In the genomic region with DNA sequence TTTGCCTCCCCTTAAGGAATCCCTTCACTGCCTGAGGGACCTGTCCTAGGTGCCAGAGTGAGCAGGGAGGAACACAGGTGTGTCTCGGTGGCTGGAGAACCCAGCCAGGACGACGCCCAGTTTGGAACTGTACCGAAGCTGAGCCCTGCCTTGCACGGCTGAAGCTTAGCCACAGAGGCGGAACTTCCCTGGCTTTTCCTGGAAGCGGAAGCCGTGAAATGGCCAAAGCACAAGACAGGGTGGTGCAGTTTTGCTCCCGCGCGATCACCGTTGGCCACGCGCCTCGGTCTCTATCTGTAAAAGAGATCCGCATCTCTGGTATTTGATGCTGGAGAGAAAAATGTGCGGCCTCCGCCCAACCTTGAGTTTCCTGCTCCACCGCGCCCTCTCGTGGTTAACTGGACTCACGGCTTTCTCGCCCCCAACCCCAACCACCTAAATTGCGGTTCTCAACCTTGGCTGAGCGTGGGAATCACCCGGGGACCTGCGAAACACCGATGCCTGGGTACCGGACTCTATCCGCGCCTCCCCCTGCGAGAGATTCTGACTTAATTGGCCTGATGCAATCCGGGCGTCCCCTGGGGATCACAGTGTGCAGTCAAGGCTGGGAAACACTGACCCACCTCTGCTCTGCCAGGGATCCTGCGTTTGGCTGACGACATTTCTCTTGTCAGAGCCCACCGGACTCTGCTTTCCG, we compare ENCODE assay signal across 1 cellular context.
TF ChIP-seq lines count a peak whose summit lies in the region.

No MANE protein-coding gene starts in this region.

TF ChIP-seq in K562, 482 proteins besides CTCF, POLR2A, EP300 and RAD21 (continued from another document and continues in another):
- TF ChIP-seq, protein P1, sequence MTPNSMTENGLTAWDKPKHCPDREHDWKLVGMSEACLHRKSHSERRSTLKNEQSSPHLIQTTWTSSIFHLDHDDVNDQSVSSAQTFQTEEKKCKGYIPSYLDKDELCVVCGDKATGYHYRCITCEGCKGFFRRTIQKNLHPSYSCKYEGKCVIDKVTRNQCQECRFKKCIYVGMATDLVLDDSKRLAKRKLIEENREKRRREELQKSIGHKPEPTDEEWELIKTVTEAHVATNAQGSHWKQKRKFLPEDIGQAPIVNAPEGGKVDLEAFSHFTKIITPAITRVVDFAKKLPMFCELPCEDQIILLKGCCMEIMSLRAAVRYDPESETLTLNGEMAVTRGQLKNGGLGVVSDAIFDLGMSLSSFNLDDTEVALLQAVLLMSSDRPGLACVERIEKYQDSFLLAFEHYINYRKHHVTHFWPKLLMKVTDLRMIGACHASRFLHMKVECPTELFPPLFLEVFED (CRISPR knock-in tag; conservative IDR thresholded peaks at IDR 0.05) = no peak
- peak; percentile 36 for TF ChIP-seq RBBP5 (IDR thresholded peaks at IDR 0.05; ENCODE audit: borderline replicate concordance, insufficient read depth, low read length, poor library complexity, severe bottlenecking)
- TF ChIP-seq, protein P2, sequence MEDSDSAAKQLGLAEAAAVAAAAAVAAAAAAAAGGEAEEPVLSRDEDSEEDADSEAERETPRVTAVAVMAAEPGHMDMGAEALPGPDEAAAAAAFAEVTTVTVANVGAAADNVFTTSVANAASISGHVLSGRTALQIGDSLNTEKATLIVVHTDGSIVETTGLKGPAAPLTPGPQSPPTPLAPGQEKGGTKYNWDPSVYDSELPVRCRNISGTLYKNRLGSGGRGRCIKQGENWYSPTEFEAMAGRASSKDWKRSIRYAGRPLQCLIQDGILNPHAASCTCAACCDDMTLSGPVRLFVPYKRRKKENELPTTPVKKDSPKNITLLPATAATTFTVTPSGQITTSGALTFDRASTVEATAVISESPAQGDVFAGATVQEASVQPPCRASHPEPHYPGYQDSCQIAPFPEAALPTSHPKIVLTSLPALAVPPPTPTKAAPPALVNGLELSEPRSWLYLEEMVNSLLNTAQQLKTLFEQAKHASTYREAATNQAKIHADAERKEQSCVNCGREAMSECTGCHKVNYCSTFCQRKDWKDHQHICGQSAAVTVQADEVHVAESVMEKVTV (CRISPR knock-in tag; IDR thresholded peaks at IDR 0.05) = peak; percentile 60
- TF ChIP-seq NR2C2 (CRISPR knock-in tag; IDR thresholded peaks at IDR 0.05) = 0 out of 2 replicates have a peak, but pooled peaks have one; percentile 33
- no peak for TF ChIP-seq NR2C2 (tag; IDR thresholded peaks at IDR 0.05)
- TF ChIP-seq CTBP1 (IDR thresholded peaks at IDR 0.05; ENCODE audit: borderline replicate concordance) = peak; percentile 100
- 0 out of 2 replicates have a peak, but pooled peaks have one; percentile 21 for TF ChIP-seq ZNF589 (CRISPR knock-in tag; IDR thresholded peaks at IDR 0.05; ENCODE audit: low read depth)
- TF ChIP-seq ZNF232 (CRISPR knock-in tag; IDR thresholded peaks at IDR 0.05) = no peak
- no peak for TF ChIP-seq SNRNP70 (optimal IDR thresholded peaks at IDR 0.05; ENCODE audit: low read depth, low read length)
- TF ChIP-seq YY1 (IDR thresholded peaks at IDR 0.05; ENCODE audit: borderline replicate concordance in 1 of 3, control insufficient read depth in 1 of 3, extremely low read depth in 1 of 3, insufficient read depth in 3 of 3, insufficient read length in 1 of 3, insufficient replicate concordance in 2 of 3, low read depth in 1 of 3, low read length in 2 of 3) = peak in 2 of 3 experiments; percentile 29 to 38
- peak; percentile 23; the same call in 1 of the 2 replicates for TF ChIP-seq DPF2 (IDR thresholded peaks at IDR 0.05)
- TF ChIP-seq, protein P3, sequence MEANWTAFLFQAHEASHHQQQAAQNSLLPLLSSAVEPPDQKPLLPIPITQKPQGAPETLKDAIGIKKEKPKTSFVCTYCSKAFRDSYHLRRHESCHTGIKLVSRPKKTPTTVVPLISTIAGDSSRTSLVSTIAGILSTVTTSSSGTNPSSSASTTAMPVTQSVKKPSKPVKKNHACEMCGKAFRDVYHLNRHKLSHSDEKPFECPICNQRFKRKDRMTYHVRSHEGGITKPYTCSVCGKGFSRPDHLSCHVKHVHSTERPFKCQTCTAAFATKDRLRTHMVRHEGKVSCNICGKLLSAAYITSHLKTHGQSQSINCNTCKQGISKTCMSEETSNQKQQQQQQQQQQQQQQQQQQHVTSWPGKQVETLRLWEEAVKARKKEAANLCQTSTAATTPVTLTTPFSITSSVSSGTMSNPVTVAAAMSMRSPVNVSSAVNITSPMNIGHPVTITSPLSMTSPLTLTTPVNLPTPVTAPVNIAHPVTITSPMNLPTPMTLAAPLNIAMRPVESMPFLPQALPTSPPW (CRISPR knock-in tag; IDR thresholded peaks at IDR 0.05) = peak; percentile 31; the same call in 1 of the 2 replicates
- 0 out of 2 replicates have a peak, but pooled peaks have one; percentile 48 for TF ChIP-seq TOE1 (IDR thresholded peaks at IDR 0.05; ENCODE audit: borderline replicate concordance)
- 0 out of 2 replicates have a peak, but pooled peaks have one; percentile 35 for TF ChIP-seq TOE1 (CRISPR knock-in tag; IDR thresholded peaks at IDR 0.05; ENCODE audit: borderline replicate concordance, low read depth)
- TF ChIP-seq FOXA1 (IDR thresholded peaks at IDR 0.05; ENCODE audit: borderline replicate concordance) = no peak
- TF ChIP-seq, protein P4, sequence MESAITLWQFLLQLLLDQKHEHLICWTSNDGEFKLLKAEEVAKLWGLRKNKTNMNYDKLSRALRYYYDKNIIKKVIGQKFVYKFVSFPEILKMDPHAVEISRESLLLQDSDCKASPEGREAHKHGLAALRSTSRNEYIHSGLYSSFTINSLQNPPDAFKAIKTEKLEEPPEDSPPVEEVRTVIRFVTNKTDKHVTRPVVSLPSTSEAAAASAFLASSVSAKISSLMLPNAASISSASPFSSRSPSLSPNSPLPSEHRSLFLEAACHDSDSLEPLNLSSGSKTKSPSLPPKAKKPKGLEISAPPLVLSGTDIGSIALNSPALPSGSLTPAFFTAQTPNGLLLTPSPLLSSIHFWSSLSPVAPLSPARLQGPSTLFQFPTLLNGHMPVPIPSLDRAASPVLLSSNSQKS (CRISPR knock-in tag; IDR thresholded peaks at IDR 0.05) = no peak
- TF ChIP-seq L3MBTL2 (IDR thresholded peaks at IDR 0.05) = peak; percentile 92
- TF ChIP-seq ZNF75A (CRISPR knock-in tag; IDR thresholded peaks at IDR 0.05) = no peak
- TF ChIP-seq STAG1 (CRISPR knock-in tag; IDR thresholded peaks at IDR 0.05; ENCODE audit: borderline replicate concordance) = peak; percentile 64
- peak; percentile 24 for TF ChIP-seq KDM5B (IDR thresholded peaks at IDR 0.05; ENCODE audit: insufficient replicate concordance, low read depth, low read length)
- peak; percentile 46; the same call in 1 of the 2 replicates for TF ChIP-seq SMARCE1 (IDR thresholded peaks at IDR 0.05)
- TF ChIP-seq NFE2 (IDR thresholded peaks at IDR 0.05; ENCODE audit: low read depth) = no peak
- no peak for TF ChIP-seq TARDBP (IDR thresholded peaks at IDR 0.05)
- no peak for TF ChIP-seq ZNF707 (CRISPR knock-in tag; conservative IDR thresholded peaks at IDR 0.05)
- TF ChIP-seq HNRNPUL1 (IDR thresholded peaks at IDR 0.05; ENCODE audit: low read length) = no peak
- 0 out of 2 replicates have a peak, but pooled peaks have one; percentile 8 for TF ChIP-seq ZNF384 (IDR thresholded peaks at IDR 0.05; ENCODE audit: low read depth, low read length)
- TF ChIP-seq, protein P5, sequence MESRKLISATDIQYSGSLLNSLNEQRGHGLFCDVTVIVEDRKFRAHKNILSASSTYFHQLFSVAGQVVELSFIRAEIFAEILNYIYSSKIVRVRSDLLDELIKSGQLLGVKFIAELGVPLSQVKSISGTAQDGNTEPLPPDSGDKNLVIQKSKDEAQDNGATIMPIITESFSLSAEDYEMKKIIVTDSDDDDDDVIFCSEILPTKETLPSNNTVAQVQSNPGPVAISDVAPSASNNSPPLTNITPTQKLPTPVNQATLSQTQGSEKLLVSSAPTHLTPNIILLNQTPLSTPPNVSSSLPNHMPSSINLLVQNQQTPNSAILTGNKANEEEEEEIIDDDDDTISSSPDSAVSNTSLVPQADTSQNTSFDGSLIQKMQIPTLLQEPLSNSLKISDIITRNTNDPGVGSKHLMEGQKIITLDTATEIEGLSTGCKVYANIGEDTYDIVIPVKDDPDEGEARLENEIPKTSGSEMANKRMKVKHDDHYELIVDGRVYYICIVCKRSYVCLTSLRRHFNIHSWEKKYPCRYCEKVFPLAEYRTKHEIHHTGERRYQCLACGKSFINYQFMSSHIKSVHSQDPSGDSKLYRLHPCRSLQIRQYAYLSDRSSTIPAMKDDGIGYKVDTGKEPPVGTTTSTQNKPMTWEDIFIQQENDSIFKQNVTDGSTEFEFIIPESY (CRISPR knock-in tag; IDR thresholded peaks at IDR 0.05) = peak; percentile 49; the same call in 1 of the 2 replicates
- TF ChIP-seq ETV6 (IDR thresholded peaks at IDR 0.05; ENCODE audit: borderline replicate concordance in 1 of 2, low read depth in 2 of 2, low read length in 1 of 2) = peak; percentile 89 to 96
- TF ChIP-seq ETV6 (CRISPR knock-in tag; IDR thresholded peaks at IDR 0.05; ENCODE audit: borderline replicate concordance) = no peak
- no peak for TF ChIP-seq ZNF239 (CRISPR knock-in tag; IDR thresholded peaks at IDR 0.05)
- TF ChIP-seq TEAD2 (tag; IDR thresholded peaks at IDR 0.05) = 0 out of 2 replicates have a peak, but pooled peaks have one; percentile 32
- TF ChIP-seq ZNF165 (CRISPR knock-in tag; IDR thresholded peaks at IDR 0.05; ENCODE audit: borderline replicate concordance) = no peak
- TF ChIP-seq MAFK (IDR thresholded peaks at IDR 0.05; ENCODE audit: low read length) = no peak
- no peak for TF ChIP-seq ATF1 (CRISPR knock-in tag; IDR thresholded peaks at IDR 0.05)
- TF ChIP-seq ATF1 (tag; IDR thresholded peaks at IDR 0.05) = 0 out of 2 replicates have a peak, but pooled peaks have one; percentile 33
- TF ChIP-seq EP400 (IDR thresholded peaks at IDR 0.05) = peak; percentile 51; the same call in 1 of the 2 replicates
- peak; percentile 91 for TF ChIP-seq HDAC2 (IDR thresholded peaks at IDR 0.05)
- TF ChIP-seq NRF1 (conservative IDR thresholded peaks at IDR 0.05 in 1 of 2, IDR thresholded peaks at IDR 0.05 in 1 of 2) = peak; percentile 31 to 41; a peak in 1 of 4 replicates
- no peak for TF ChIP-seq ZNF561 (CRISPR knock-in tag; conservative IDR thresholded peaks at IDR 0.05)
- TF ChIP-seq, protein P6, sequence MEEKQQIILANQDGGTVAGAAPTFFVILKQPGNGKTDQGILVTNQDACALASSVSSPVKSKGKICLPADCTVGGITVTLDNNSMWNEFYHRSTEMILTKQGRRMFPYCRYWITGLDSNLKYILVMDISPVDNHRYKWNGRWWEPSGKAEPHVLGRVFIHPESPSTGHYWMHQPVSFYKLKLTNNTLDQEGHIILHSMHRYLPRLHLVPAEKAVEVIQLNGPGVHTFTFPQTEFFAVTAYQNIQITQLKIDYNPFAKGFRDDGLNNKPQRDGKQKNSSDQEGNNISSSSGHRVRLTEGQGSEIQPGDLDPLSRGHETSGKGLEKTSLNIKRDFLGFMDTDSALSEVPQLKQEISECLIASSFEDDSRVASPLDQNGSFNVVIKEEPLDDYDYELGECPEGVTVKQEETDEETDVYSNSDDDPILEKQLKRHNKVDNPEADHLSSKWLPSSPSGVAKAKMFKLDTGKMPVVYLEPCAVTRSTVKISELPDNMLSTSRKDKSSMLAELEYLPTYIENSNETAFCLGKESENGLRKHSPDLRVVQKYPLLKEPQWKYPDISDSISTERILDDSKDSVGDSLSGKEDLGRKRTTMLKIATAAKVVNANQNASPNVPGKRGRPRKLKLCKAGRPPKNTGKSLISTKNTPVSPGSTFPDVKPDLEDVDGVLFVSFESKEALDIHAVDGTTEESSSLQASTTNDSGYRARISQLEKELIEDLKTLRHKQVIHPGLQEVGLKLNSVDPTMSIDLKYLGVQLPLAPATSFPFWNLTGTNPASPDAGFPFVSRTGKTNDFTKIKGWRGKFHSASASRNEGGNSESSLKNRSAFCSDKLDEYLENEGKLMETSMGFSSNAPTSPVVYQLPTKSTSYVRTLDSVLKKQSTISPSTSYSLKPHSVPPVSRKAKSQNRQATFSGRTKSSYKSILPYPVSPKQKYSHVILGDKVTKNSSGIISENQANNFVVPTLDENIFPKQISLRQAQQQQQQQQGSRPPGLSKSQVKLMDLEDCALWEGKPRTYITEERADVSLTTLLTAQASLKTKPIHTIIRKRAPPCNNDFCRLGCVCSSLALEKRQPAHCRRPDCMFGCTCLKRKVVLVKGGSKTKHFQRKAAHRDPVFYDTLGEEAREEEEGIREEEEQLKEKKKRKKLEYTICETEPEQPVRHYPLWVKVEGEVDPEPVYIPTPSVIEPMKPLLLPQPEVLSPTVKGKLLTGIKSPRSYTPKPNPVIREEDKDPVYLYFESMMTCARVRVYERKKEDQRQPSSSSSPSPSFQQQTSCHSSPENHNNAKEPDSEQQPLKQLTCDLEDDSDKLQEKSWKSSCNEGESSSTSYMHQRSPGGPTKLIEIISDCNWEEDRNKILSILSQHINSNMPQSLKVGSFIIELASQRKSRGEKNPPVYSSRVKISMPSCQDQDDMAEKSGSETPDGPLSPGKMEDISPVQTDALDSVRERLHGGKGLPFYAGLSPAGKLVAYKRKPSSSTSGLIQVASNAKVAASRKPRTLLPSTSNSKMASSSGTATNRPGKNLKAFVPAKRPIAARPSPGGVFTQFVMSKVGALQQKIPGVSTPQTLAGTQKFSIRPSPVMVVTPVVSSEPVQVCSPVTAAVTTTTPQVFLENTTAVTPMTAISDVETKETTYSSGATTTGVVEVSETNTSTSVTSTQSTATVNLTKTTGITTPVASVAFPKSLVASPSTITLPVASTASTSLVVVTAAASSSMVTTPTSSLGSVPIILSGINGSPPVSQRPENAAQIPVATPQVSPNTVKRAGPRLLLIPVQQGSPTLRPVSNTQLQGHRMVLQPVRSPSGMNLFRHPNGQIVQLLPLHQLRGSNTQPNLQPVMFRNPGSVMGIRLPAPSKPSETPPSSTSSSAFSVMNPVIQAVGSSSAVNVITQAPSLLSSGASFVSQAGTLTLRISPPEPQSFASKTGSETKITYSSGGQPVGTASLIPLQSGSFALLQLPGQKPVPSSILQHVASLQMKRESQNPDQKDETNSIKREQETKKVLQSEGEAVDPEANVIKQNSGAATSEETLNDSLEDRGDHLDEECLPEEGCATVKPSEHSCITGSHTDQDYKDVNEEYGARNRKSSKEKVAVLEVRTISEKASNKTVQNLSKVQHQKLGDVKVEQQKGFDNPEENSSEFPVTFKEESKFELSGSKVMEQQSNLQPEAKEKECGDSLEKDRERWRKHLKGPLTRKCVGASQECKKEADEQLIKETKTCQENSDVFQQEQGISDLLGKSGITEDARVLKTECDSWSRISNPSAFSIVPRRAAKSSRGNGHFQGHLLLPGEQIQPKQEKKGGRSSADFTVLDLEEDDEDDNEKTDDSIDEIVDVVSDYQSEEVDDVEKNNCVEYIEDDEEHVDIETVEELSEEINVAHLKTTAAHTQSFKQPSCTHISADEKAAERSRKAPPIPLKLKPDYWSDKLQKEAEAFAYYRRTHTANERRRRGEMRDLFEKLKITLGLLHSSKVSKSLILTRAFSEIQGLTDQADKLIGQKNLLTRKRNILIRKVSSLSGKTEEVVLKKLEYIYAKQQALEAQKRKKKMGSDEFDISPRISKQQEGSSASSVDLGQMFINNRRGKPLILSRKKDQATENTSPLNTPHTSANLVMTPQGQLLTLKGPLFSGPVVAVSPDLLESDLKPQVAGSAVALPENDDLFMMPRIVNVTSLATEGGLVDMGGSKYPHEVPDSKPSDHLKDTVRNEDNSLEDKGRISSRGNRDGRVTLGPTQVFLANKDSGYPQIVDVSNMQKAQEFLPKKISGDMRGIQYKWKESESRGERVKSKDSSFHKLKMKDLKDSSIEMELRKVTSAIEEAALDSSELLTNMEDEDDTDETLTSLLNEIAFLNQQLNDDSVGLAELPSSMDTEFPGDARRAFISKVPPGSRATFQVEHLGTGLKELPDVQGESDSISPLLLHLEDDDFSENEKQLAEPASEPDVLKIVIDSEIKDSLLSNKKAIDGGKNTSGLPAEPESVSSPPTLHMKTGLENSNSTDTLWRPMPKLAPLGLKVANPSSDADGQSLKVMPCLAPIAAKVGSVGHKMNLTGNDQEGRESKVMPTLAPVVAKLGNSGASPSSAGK (IDR thresholded peaks at IDR 0.05) = peak; percentile 77
- peak in 1 of 2 experiments; percentile 29; a peak in 1 of 4 replicates for TF ChIP-seq HDAC1 (IDR thresholded peaks at IDR 0.05)
- TF ChIP-seq SOX6 (IDR thresholded peaks at IDR 0.05) = peak; percentile 46; the same call in 1 of the 2 replicates
- peak; percentile 58; the same call in 1 of the 2 replicates for TF ChIP-seq GATA2 (CRISPR knock-in tag; IDR thresholded peaks at IDR 0.05)
